10 cellular contexts compared by ENCODE assay signal in genomic region chr3:150744041-150745026, GRCh38. TPM values are rescaled to one million over a fixed set of nuclear protein-coding genes. Genes with fewer than 3 reads are reported as not detected.
A peak's percentile ranks its signal among the peaks of the same experiment; 100 is the strongest.
DNase-seq lines count a peak whose midpoint lies in the region; ATAC-seq and TF ChIP-seq lines count a peak whose summit lies in the region.
"Had no signal": no experiment of that assay in that cellular context is flagged by ENCODE, and none has a peak within 500 bp of the region (broad histone marks: within the 10 kb centered on the region; RNA-seq: fewer than 3 reads in every experiment).

No MANE protein-coding gene starts in this region.

- H4K20me1 ChIP-seq in HCT116 (ENCODE audit: insufficient read depth) = peaks cover 11% of the 10 kb centered on the region; the same call in 1 of the 2 replicates

- TF ChIP-seq CTCF in HCT116 (IDR thresholded peaks at IDR 0.05 in 2 of 3, conservative IDR thresholded peaks at IDR 0.05 in 1 of 3; ENCODE audit: borderline replicate concordance in 1 of 3, insufficient read depth in 1 of 3, low read depth in 2 of 3, low read length in 2 of 3) (no peak), WERI-Rb-1 (IDR thresholded peaks at IDR 0.05; ENCODE audit: low read depth, low read length) (no peak)

- H3K9ac ChIP-seq in HCT116 (ENCODE audit: low read length) = 0 out of 2 replicates have a peak overlapping the region, but pooled peaks have one; percentile 7

- H3K36me3 ChIP-seq in HCT116 (ENCODE audit: control insufficient read depth in 1 of 2, insufficient read depth in 2 of 2, low read length in 2 of 2) (peaks cover 3 to 5% of the 10 kb centered on the region in 2 experiments; a peak in 1 of 4 replicates), WERI-Rb-1 (no peaks in the 10 kb centered on the region)

- peak overlapping the region in 5 of 6 donors; percentile 15 to 63 (median 41) for H3K27ac Mint-ChIP-seq in immature natural killer cell
- peak overlapping the region; percentile 56 for H3K27ac Mint-ChIP-seq in stimulated activated effector memory CD8-positive, alpha-beta T cell treated with anti-CD3 and anti-CD28 coated beads, Interleukin-12 subunit alpha, Interleukin-12 subunit beta, amount 100 ng/mL, for 72 hours
- H3K27ac Mint-ChIP-seq: GM23338 had no signal

- H3K27me3 ChIP-seq in HCT116 (ENCODE audit: insufficient read depth, low read length) = no peaks in the 10 kb centered on the region
- H3K27me3 ChIP-seq in WERI-Rb-1 (ENCODE audit: insufficient read depth, low read depth, severe bottlenecking) = peaks cover 87% of the 10 kb centered on the region

- H3K9me3 Mint-ChIP-seq in immature natural killer cell = no peaks in the 10 kb centered on the region
- H3K9me3 Mint-ChIP-seq in stimulated activated effector memory CD8-positive, alpha-beta T cell treated with anti-CD3 and anti-CD28 coated beads, Interleukin-12 subunit alpha, Interleukin-12 subunit beta, amount 100 ng/mL, for 72 hours = no peaks in the 10 kb centered on the region
- H3K9me3 Mint-ChIP-seq: GM23338 had no signal

- TF ChIP-seq RAD21 in HCT116 (IDR thresholded peaks at IDR 0.05; ENCODE audit: low read depth) = no peak

- BruUV-seq in HCT116 (replicated peaks; lab: Mats Ljungman, UMichigan) = no TSS peak

- H3K4me1 ChIP-seq in HCT116 (ENCODE audit: control insufficient read depth in 1 of 2, insufficient read depth in 2 of 2, low read length in 2 of 2) = peaks cover 11 to 42% of the 10 kb centered on the region in 2 experiments

- DNase-seq in HCT116 (ENCODE audit: low read depth, low spot score) = no peak
- DNase-seq in WERI-Rb-1 = peak; percentile 41
- DNase-seq in immature natural killer cell = no peak
- no peak for DNase-seq in stimulated activated effector memory CD8-positive, alpha-beta T cell treated with anti-CD3 and anti-CD28 coated beads, Interleukin-12 subunit alpha, Interleukin-12 subunit beta, amount 100 ng/mL, for 72 hours (ENCODE audit: low spot score in 2 of 2)
- DNase-seq in COR-L47 (lab: John Stamatoyannopoulos, UW) = no peak
- no peak for DNase-seq in activated CD8-positive, alpha-beta memory T cell treated with anti-CD3 and anti-CD28 coated beads for 24 hours
- no peak for DNase-seq in NCI-H1436 treated with DMSO at 0.1 percent for 48 hours (lab: John Stamatoyannopoulos, UW)
- no peak for DNase-seq in effector CD8-positive, alpha-beta T cell (lab: John Stamatoyannopoulos, UW)
- DNase-seq: NCI-H510A treated with DMSO at 0.1 percent for 48 hours had no signal

- peaks cover 82% of the 10 kb centered on the region for H3K79me2 ChIP-seq in HCT116 (ENCODE audit: insufficient read depth, low read length)

- H3K9me3 ChIP-seq in HCT116 (ENCODE audit: control insufficient read depth in 1 of 2, insufficient read depth in 1 of 2, low read depth in 1 of 2, low read length in 2 of 2) = no peaks in the 10 kb centered on the region
- H3K9me3 ChIP-seq in WERI-Rb-1 (ENCODE audit: severe bottlenecking) = peaks cover 2% of the 10 kb centered on the region

- H3K36me3 Mint-ChIP-seq in immature natural killer cell = peaks cover 0 to 13% (median 7%) of the 10 kb centered on the region in 3 donors
- peaks cover 100% of the 10 kb centered on the region for H3K36me3 Mint-ChIP-seq in stimulated activated effector memory CD8-positive, alpha-beta T cell treated with anti-CD3 and anti-CD28 coated beads, Interleukin-12 subunit alpha, Interleukin-12 subunit beta, amount 100 ng/mL, for 72 hours

- CTCF ChIA-PET in HCT116 (lab: Charles Lee) = no interaction called here

- H3K9me2 ChIP-seq in HCT116 (ENCODE audit: insufficient read depth) = no peaks in the 10 kb centered on the region

- intact Hi-C loops in HCT116 (cut with micrococcal nuclease) = no loop called here

- H3K27ac ChIP-seq in HCT116 (ENCODE audit: low read depth, low read length) (no peak overlapping the region; the same call in 1 of the 2 replicates), WERI-Rb-1 (no peak overlapping the region)

- no peak for ATAC-seq in HCT116
- no peak for ATAC-seq in stimulated activated effector memory CD8-positive, alpha-beta T cell treated with anti-CD3 and anti-CD28 coated beads, Interleukin-12 subunit alpha, Interleukin-12 subunit beta, amount 100 ng/mL, for 72 hours
- ATAC-seq: GM23338 had no signal

- H3K4me1 Mint-ChIP-seq in immature natural killer cell = peaks cover 38 to 79% of the 10 kb centered on the region in 2 donors
- H3K4me1 Mint-ChIP-seq in stimulated activated effector memory CD8-positive, alpha-beta T cell treated with anti-CD3 and anti-CD28 coated beads, Interleukin-12 subunit alpha, Interleukin-12 subunit beta, amount 100 ng/mL, for 72 hours = peaks cover 92% of the 10 kb centered on the region

- no peak overlapping the region for H3K4me3 ChIP-seq in HCT116 (replicated peaks in 1 of 2; ENCODE audit: low read depth in 1 of 2, low read length in 2 of 2)
- no peak overlapping the region for H3K4me3 ChIP-seq in WERI-Rb-1 (ENCODE audit: low read depth, low read length)
- H3K4me3 ChIP-seq: GM23338 had no signal

- H3K27me3 Mint-ChIP-seq in immature natural killer cell (ENCODE audit: low read depth in 3 of 3) = peaks cover 0 to 3% (median 2%) of the 10 kb centered on the region in 3 donors

- TF ChIP-seq POLR2A in HCT116 (IDR thresholded peaks at IDR 0.05; ENCODE audit: borderline replicate concordance, extremely low read depth, insufficient read depth, insufficient read length) = no peak

- no peak overlapping the region for H2AFZ ChIP-seq in HCT116 (ENCODE audit: low read depth, low read length, poor library complexity, severe bottlenecking)
- H2AFZ ChIP-seq: GM23338 had no signal

- no peak overlapping the region for H3K4me3 Mint-ChIP-seq in immature natural killer cell
- H3K4me3 Mint-ChIP-seq in stimulated activated effector memory CD8-positive, alpha-beta T cell treated with anti-CD3 and anti-CD28 coated beads, Interleukin-12 subunit alpha, Interleukin-12 subunit beta, amount 100 ng/mL, for 72 hours = no peak overlapping the region
- H3K4me3 Mint-ChIP-seq: GM23338 had no signal

- RAD21 ChIA-PET in HCT116 (lab: Charles Lee; ENCODE audit: low non-redundant PET in 1 of 2, low total read pairs in 2 of 2, uncharacterized antibody in 2 of 2, unreplicated experiment in 2 of 2) = no interaction called here

- POLR2A ChIA-PET in HCT116 (lab: Charles Lee) = no interaction called here

- peak overlapping the region; percentile 35 for H3K4me2 ChIP-seq in HCT116 (ENCODE audit: low read length)
- H3K4me2 ChIP-seq: GM23338 had no signal

TF ChIP-seq in HCT116, 20 proteins besides CTCF, POLR2A, EP300 and RAD21:
- no peak for TF ChIP-seq CEBPB (IDR thresholded peaks at IDR 0.05; ENCODE audit: low read depth)

RNA-seq across cellular contexts. Expression of gene SIAH2, which starts 18.6 kb away (rescaled TPM):
- total RNA-seq in HCT116 (2021; ENCODE audit: unreplicated experiment) = 39.9 TPM
- 46.6 and 62.1 TPM in 2 replicates for polyA plus RNA-seq in HCT116 (2012)
- 10 to 100 TPM; 22.7 to 29.1 (median 25.5) TPM for polyA plus RNA-seq in immature natural killer cell

RNA-seq across cellular contexts. Expression of gene ERICH6, which starts 40.6 kb away (rescaled TPM):
- total RNA-seq in HCT116 (2021; ENCODE audit: unreplicated experiment) = not detected
- polyA plus RNA-seq in HCT116 (2012) = not detected in 2 replicates
- polyA plus RNA-seq in immature natural killer cell = under 1 TPM in 1 of 3 donors, not detected in 2; 0.94 TPM
- total RNA-seq: GM23338 had no signal
